Comparison of ENCODE assay signal across 8 cellular contexts in the genomic region with DNA sequence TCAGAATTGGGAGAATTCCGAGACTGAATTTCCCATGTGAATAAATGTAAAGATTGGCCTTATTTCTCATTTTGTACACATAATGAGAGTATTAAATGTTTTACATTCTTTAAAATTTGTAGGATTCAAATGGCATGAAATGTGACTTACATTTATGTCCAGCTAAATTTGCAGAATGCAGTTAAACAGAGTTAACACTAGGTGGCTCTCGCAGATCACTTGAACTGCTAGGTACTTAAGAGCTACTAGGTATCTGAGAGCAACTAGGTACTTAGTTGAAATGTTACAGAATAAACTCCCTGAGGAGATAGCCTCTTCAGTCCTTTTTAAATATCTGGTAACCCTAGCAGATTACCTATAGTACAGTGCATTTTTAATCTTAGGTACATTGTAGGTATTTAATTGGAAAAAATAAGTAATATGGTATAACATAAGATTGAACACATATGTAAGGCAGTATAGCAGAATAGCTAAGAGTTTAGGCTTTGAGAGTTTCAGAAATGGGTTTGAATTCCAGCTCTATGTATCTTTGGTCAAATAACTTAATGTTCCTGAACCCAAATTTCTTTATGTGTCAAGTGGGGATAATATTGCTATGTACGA.
DNase-seq lines count a peak whose midpoint lies in the region; ATAC-seq and TF ChIP-seq lines count a peak whose summit lies in the region.

No MANE protein-coding gene starts in this region.

- DNase-seq in D341Med (ENCODE audit: low spot score) (peak; percentile 45), GM20000 (ENCODE audit: low spot score) (peak; percentile 26), OCI-LY7 (ENCODE audit: low spot score) (peak; percentile 68), left colon (no peak), testis (no peak)
- DNase-seq in central memory CD4-positive, alpha-beta T cell = peak; percentile 31
- no peak for DNase-seq in activated T-cell treated with anti-CD3 and anti-CD28 coated beads, Interleukin-2, amount 50 U/mL, for 48 hours

- H3K27ac ChIP-seq in OCI-LY7 (ENCODE audit: low read depth, low read length, poor library complexity, severe bottlenecking) (no peak overlapping the region), testis (no peak overlapping the region)

- no peaks in the 10 kb centered on the region for H3K79me2 ChIP-seq in OCI-LY7 (ENCODE audit: insufficient read depth, low read depth, low read length)

- TF ChIP-seq CTCF in GM20000 (IDR thresholded peaks at IDR 0.05; ENCODE audit: extremely low read depth, missing control alignments) = peak; percentile 80
- TF ChIP-seq CTCF in LNCAP (IDR thresholded peaks at IDR 0.05) = peak; percentile 93
- peak; percentile 96 for TF ChIP-seq CTCF in OCI-LY7 (conservative IDR thresholded peaks at IDR 0.05; ENCODE audit: low read length)
- TF ChIP-seq CTCF in testis (IDR thresholded peaks at IDR 0.05) = peak; percentile 68 to 80 (median 70)

- WGBS in testis, 2 donors = 50 to 54% methylated on average over 3 of the region's 3 CpGs

- no peaks in the 10 kb centered on the region for H4K20me1 ChIP-seq in OCI-LY7 (ENCODE audit: insufficient read depth, low read length)

- no peaks in the 10 kb centered on the region for H3K27me3 ChIP-seq in testis

- no peak overlapping the region for H2AFZ ChIP-seq in OCI-LY7 (ENCODE audit: low read length)

- H3K9me2 ChIP-seq in OCI-LY7 (ENCODE audit: insufficient read depth, low read length) = no peaks in the 10 kb centered on the region

- H3K36me3 ChIP-seq in OCI-LY7 (ENCODE audit: insufficient read depth, low read length) (peaks cover 31% of the 10 kb centered on the region; the same call in 1 of the 2 replicates), testis (ENCODE audit: low read depth, missing control alignments) (no peaks in the 10 kb centered on the region)

- H3K4me2 ChIP-seq in OCI-LY7 (ENCODE audit: low read length) = no peak overlapping the region

- CTCF ChIA-PET in OCI-LY7 (lab: Charles Lee; ENCODE audit: unreplicated experiment) = no interaction called here

- POLR2A ChIA-PET in OCI-LY7 (lab: Charles Lee) = interaction anchor here (1.1 kb wide), 1 partner anchor 11 kb away, joined by 3 read pairs; no protein-coding TSS in a partner anchor

- H3K4me3 ChIP-seq in OCI-LY7 (ENCODE audit: low read depth, low read length, poor library complexity, severe bottlenecking) (no peak overlapping the region), testis (no peak overlapping the region)

- TF ChIP-seq POLR2A in testis (IDR thresholded peaks at IDR 0.05) = no peak

- ATAC-seq in left colon = peak; percentile 71

- intact Hi-C loops in OCI-LY7 (cut with micrococcal nuclease; ENCODE audit: unreplicated experiment) = no loop called here
- intact Hi-C loops in left colon (cut with DNase I, micrococcal nuclease) = loop anchor here in 1 of 2 donors (10.0 kb wide), 2 partner anchors 133 to 623 kb away; partner anchors contain the start of gene DACT1
- intact Hi-C loops in testis (cut with DNase I; ENCODE audit: low total_unique reads) = no loop called here

- no TSS peak for BruUV-seq in OCI-LY7 (replicated peaks; lab: Mats Ljungman, UMichigan)

- H3K4me1 ChIP-seq in OCI-LY7 (ENCODE audit: insufficient read depth, low read length, poor library complexity, severe bottlenecking) (no peaks in the 10 kb centered on the region), testis (no peaks in the 10 kb centered on the region)

- H3K9me3 ChIP-seq in OCI-LY7 (ENCODE audit: low read length) = no peaks in the 10 kb centered on the region
- no peaks in the 10 kb centered on the region for H3K9me3 ChIP-seq in testis

Comparison
In these comparisons a context has a peak if more than half of its experiments do, and no peak if none do; other contexts are left out.
1. DNase-seq: peak in D341Med (single experiment), GM20000 (single experiment), OCI-LY7 (single experiment) and central memory CD4-positive, alpha-beta T cell (single experiment); none in left colon (0 of 2), testis (single experiment) and activated T-cell treated with anti-CD3 and anti-CD28 coated beads, Interleukin-2, amount 50 U/mL, for 48 hours (0 of 2).
2. Peak in every context shown above with its lines, with median percentiles within 50 percentile points of each other: CTCF ChIP-seq.